Comparison of ENCODE assay signal across 4 cellular contexts in the genomic region with DNA sequence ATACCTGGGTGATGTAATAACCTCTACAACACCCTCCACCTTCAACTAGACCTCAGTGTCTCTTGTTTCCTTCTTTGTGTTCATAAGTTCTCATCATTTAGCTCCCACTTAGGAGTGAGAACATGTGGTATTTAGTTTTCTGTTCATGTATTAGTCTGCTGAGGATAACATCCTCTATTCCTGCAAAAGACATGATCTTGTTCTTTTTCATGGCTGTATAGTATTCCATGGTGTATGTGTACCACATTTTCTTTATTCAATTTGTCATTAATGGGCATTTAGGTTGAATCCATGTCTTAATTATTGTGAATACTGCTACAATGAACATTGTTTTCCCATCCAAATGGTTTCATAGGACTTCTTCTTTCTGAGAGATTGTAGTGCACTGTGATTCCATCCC.
TF ChIP-seq lines count a peak whose summit lies in the region.

No MANE protein-coding gene starts in this region.

TF ChIP-seq in SK-N-SH treated with all-trans-retinoic acid at 6 μM for 48 hours, 23 proteins besides CTCF, POLR2A, EP300 and RAD21:
- TF ChIP-seq SNAI2 (CRISPR knock-in tag; IDR thresholded peaks at IDR 0.05): no peak
- no peak for TF ChIP-seq ISL1 (CRISPR knock-in tag; IDR thresholded peaks at IDR 0.05)
- TF ChIP-seq ZNF8 (CRISPR knock-in tag; IDR thresholded peaks at IDR 0.05): peak; percentile 87
TF ChIP-seq in SK-N-SH treated with all-trans-retinoic acid at 6 μM for 48 hours: peak in this region for 1.

TF ChIP-seq in SK-N-SH, 30 proteins besides CTCF, POLR2A, EP300 and RAD21:
- TF ChIP-seq TEAD4 (IDR thresholded peaks at IDR 0.05; ENCODE audit: borderline replicate concordance, insufficient read depth) (no peak), FOSL2 (IDR thresholded peaks at IDR 0.05; ENCODE audit: borderline replicate concordance, low read depth) (no peak), NRF1 (IDR thresholded peaks at IDR 0.05; ENCODE audit: low read depth, low read length) (no peak), RCOR1 (IDR thresholded peaks at IDR 0.05; ENCODE audit: low read length) (no peak), TCF12 (IDR thresholded peaks at IDR 0.05) (no peak), GATA2 (CRISPR knock-in tag; IDR thresholded peaks at IDR 0.05) (no peak), RXRA (IDR thresholded peaks at IDR 0.05; ENCODE audit: borderline replicate concordance, low read depth) (no peak), GABPA (IDR thresholded peaks at IDR 0.05; ENCODE audit: low read depth) (no peak), MEF2A (IDR thresholded peaks at IDR 0.05; ENCODE audit: borderline replicate concordance, low read depth) (no peak), SIN3A (IDR thresholded peaks at IDR 0.05; ENCODE audit: borderline replicate concordance, low read depth, low read length) (no peak), EZH2phosphoT487 (IDR thresholded peaks at IDR 0.05; ENCODE audit: borderline replicate concordance, low read depth) (no peak), JUND (IDR thresholded peaks at IDR 0.05) (no peak), FOXM1 (IDR thresholded peaks at IDR 0.05; ENCODE audit: low read depth) (no peak)
- TF ChIP-seq, protein P1, sequence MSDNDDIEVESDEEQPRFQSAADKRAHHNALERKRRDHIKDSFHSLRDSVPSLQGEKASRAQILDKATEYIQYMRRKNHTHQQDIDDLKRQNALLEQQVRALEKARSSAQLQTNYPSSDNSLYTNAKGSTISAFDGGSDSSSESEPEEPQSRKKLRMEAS (IDR thresholded peaks at IDR 0.05; ENCODE audit: low read depth): no peak
- TF ChIP-seq, protein P2, sequence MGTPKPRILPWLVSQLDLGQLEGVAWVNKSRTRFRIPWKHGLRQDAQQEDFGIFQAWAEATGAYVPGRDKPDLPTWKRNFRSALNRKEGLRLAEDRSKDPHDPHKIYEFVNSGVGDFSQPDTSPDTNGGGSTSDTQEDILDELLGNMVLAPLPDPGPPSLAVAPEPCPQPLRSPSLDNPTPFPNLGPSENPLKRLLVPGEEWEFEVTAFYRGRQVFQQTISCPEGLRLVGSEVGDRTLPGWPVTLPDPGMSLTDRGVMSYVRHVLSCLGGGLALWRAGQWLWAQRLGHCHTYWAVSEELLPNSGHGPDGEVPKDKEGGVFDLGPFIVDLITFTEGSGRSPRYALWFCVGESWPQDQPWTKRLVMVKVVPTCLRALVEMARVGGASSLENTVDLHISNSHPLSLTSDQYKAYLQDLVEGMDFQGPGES (IDR thresholded peaks at IDR 0.05; ENCODE audit: low read depth, low read length): no peak
- TF ChIP-seq, protein P3, sequence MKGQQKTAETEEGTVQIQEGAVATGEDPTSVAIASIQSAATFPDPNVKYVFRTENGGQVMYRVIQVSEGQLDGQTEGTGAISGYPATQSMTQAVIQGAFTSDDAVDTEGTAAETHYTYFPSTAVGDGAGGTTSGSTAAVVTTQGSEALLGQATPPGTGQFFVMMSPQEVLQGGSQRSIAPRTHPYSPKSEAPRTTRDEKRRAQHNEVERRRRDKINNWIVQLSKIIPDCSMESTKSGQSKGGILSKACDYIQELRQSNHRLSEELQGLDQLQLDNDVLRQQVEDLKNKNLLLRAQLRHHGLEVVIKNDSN (IDR thresholded peaks at IDR 0.05; ENCODE audit: borderline replicate concordance, low read depth): no peak
- TF ChIP-seq, protein P4, sequence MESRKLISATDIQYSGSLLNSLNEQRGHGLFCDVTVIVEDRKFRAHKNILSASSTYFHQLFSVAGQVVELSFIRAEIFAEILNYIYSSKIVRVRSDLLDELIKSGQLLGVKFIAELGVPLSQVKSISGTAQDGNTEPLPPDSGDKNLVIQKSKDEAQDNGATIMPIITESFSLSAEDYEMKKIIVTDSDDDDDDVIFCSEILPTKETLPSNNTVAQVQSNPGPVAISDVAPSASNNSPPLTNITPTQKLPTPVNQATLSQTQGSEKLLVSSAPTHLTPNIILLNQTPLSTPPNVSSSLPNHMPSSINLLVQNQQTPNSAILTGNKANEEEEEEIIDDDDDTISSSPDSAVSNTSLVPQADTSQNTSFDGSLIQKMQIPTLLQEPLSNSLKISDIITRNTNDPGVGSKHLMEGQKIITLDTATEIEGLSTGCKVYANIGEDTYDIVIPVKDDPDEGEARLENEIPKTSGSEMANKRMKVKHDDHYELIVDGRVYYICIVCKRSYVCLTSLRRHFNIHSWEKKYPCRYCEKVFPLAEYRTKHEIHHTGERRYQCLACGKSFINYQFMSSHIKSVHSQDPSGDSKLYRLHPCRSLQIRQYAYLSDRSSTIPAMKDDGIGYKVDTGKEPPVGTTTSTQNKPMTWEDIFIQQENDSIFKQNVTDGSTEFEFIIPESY (IDR thresholded peaks at IDR 0.05; ENCODE audit: borderline replicate concordance, low read depth): no peak
TF ChIP-seq in SK-N-SH: peak in this region for 0.

TF ChIP-seq in WTC11, 78 proteins besides CTCF, POLR2A, EP300 and RAD21:
- TF ChIP-seq GTF2I (CRISPR knock-in tag; conservative IDR thresholded peaks at IDR 0.05) (peak; percentile 73), GRHL2 (CRISPR knock-in tag; IDR thresholded peaks at IDR 0.05; ENCODE audit: insufficient replicate concordance, severe bottlenecking) (no peak)

TF ChIP-seq in H1, 55 proteins besides CTCF, POLR2A, EP300 and RAD21:
- TF ChIP-seq ATF3 (IDR thresholded peaks at IDR 0.05; ENCODE audit: insufficient read depth, low read depth, low read length) (no peak), BRCA1 (IDR thresholded peaks at IDR 0.05; ENCODE audit: low read depth, low read length) (no peak), KDM1A (IDR thresholded peaks at IDR 0.05; ENCODE audit: borderline replicate concordance, low read length) (peak; percentile 87; the same call in 1 of the 2 replicates)
